In the genomic region with DNA sequence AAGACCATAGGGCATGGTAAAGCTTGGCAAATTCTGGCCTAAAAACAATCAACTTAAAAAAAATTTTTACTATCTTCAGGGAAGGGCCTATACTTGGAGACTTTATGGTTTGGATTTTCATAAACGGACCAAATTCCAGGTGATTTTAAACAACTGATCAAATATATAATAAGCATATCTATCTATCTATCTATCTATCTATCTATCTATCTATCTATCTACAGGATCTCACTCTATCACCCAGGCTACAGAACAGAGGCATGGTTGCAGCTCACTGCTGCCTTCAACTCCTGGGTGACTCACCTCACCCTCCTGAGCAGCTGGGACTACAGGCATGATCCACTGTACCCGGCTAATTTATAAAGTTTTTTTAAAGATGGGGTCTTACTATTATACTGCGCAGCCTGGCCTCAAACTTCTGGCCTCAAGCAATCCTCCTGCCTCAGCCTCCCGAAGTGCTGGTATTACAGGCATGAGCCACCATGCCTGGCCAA, we compare ENCODE assay signal across 1 cellular context.
TF ChIP-seq lines count a peak whose summit lies in the region.

No MANE protein-coding gene starts in this region.

TF ChIP-seq in K562, 482 proteins besides CTCF, POLR2A, EP300 and RAD21:
- TF ChIP-seq, protein P1, sequence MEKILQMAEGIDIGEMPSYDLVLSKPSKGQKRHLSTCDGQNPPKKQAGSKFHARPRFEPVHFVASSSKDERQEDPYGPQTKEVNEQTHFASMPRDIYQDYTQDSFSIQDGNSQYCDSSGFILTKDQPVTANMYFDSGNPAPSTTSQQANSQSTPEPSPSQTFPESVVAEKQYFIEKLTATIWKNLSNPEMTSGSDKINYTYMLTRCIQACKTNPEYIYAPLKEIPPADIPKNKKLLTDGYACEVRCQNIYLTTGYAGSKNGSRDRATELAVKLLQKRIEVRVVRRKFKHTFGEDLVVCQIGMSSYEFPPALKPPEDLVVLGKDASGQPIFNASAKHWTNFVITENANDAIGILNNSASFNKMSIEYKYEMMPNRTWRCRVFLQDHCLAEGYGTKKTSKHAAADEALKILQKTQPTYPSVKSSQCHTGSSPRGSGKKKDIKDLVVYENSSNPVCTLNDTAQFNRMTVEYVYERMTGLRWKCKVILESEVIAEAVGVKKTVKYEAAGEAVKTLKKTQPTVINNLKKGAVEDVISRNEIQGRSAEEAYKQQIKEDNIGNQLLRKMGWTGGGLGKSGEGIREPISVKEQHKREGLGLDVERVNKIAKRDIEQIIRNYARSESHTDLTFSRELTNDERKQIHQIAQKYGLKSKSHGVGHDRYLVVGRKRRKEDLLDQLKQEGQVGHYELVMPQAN (IDR thresholded peaks at IDR 0.05; ENCODE audit: borderline replicate concordance): no peak
- TF ChIP-seq DACH1 (IDR thresholded peaks at IDR 0.05; ENCODE audit: partially characterized antibody): peak; percentile 93
